Comparison of ENCODE assay signal across 1 cellular context in the genomic region with DNA sequence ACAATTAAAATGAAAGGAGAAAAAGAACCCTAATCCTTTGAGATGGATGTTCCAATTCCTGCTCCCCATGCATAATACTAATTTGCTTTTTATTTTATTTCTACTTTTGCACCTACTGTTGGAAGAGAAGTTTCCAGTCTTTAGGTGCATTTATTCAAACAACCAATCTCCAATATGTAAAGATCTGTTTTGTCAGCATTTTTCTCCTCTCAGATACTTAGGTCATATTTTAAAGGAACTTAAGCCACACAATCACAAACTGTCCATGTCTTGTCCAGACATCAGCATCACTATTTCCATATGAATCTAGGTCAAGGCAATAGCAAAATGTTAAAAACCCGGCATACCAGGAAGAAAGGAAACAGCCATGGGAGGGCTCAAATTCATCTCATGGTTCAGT.
TF ChIP-seq lines count a peak whose summit lies in the region.

No MANE protein-coding gene starts in this region.

TF ChIP-seq in HepG2, 621 proteins besides CTCF, POLR2A, EP300 and RAD21:
- TF ChIP-seq, protein P1, sequence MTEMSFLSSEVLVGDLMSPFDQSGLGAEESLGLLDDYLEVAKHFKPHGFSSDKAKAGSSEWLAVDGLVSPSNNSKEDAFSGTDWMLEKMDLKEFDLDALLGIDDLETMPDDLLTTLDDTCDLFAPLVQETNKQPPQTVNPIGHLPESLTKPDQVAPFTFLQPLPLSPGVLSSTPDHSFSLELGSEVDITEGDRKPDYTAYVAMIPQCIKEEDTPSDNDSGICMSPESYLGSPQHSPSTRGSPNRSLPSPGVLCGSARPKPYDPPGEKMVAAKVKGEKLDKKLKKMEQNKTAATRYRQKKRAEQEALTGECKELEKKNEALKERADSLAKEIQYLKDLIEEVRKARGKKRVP (CRISPR knock-in tag; IDR thresholded peaks at IDR 0.05): no peak
- TF ChIP-seq ZNF142 (CRISPR knock-in tag; IDR thresholded peaks at IDR 0.05): no peak
- TF ChIP-seq MAFF (IDR thresholded peaks at IDR 0.05; ENCODE audit: low read depth, low read length): peak; percentile 80
- TF ChIP-seq MAFK (conservative IDR thresholded peaks at IDR 0.05 in 1 of 2, IDR thresholded peaks at IDR 0.05 in 1 of 2; ENCODE audit: low read length in 2 of 2): peak; percentile 75 to 89
TF ChIP-seq in HepG2: peak in this region for 2.
